In genomic region chr9:129626079-129626943, GRCh38 we compare ENCODE assay signal across 8 cellular contexts. TPM values are rescaled to one million over a fixed set of nuclear protein-coding genes. Genes with fewer than 3 reads are reported as not detected.
DNase-seq lines count a peak whose midpoint lies in the region; ATAC-seq, FAIRE-seq and TF ChIP-seq lines count a peak whose summit lies in the region.

Gene NTMT1, plus strand, starts transcription at chr9:129626163. Its CDS starts 6,541 bp downstream, at chr9:129632704.

- POLR2A ChIA-PET in OCI-LY7 (lab: Charles Lee): interaction anchor here (0.7 to 1.3 kb wide), 9 partner anchors 42 to 598 kb away, joined by 3 to 7 read pairs (median 3); partner anchors contain the start of genes IER5L and SH3GLB2

- CTCF ChIA-PET in OCI-LY7 (lab: Charles Lee; ENCODE audit: unreplicated experiment): no interaction called here

- TF ChIP-seq CTCF in OCI-LY7 (conservative IDR thresholded peaks at IDR 0.05; ENCODE audit: low read length): no peak

- H3K4me1 ChIP-seq in OCI-LY7 (ENCODE audit: insufficient read depth, low read length, poor library complexity, severe bottlenecking): peaks cover 44% of the 10 kb centered on the region

- H2AFZ ChIP-seq in OCI-LY7 (ENCODE audit: low read length): peak within 1 kb of the TSS; percentile 63; the same call in 1 of the 2 replicates

- peak within 1 kb of the TSS; percentile 92 for H3K4me3 ChIP-seq in OCI-LY7 (ENCODE audit: low read depth, low read length, poor library complexity, severe bottlenecking)

- peak; percentile 85 for DNase-seq in Caki2 (ENCODE audit: low read depth)
- DNase-seq in HTR-8/SVneo (ENCODE audit: insufficient read length, low spot score): peak; percentile 68
- DNase-seq in OCI-LY7 (ENCODE audit: low spot score): peak; percentile 90
- DNase-seq in activated T-cell treated with anti-CD3 and anti-CD28 coated beads for 24 hours (ENCODE audit: low read depth): peak; percentile 91
- DNase-seq in epithelial cell of prostate (ENCODE audit: low read depth, low spot score): no peak
- peak; percentile 89 for DNase-seq in mucosa of gallbladder (ENCODE audit: low spot score)
- DNase-seq in stimulated activated CD8-positive, alpha-beta memory T cell treated with anti-CD3 and anti-CD28 coated beads, Interleukin-4, amount 100 ng/mL, for 4 hours (ENCODE audit: low read depth in 2 of 2, low spot score in 1 of 2): peak; percentile 80 to 86

- intact Hi-C loops in OCI-LY7 (cut with micrococcal nuclease; ENCODE audit: unreplicated experiment): loop anchor here (5.0 kb wide), 1 partner anchor 449 kb away; the partner anchor contains the start of gene IER5L

- no peaks in the 10 kb centered on the region for H3K9me2 ChIP-seq in OCI-LY7 (ENCODE audit: insufficient read depth, low read length)

- H4K20me1 ChIP-seq in OCI-LY7 (ENCODE audit: insufficient read depth, low read length): peaks cover 36% of the 10 kb centered on the region

- H3K27ac ChIP-seq in OCI-LY7 (ENCODE audit: low read depth, low read length, poor library complexity, severe bottlenecking) (peak within 1 kb of the TSS; percentile 73), epithelial cell of prostate (peak within 1 kb of the TSS; percentile 66)

- peak within 1 kb of the TSS; percentile 88 for H3K4me2 ChIP-seq in OCI-LY7 (ENCODE audit: low read length)

- peak; percentile 78 for ATAC-seq in GM21360 (IDR thresholded peaks at IDR 0.05; ENCODE audit: unreplicated experiment)

- H3K36me3 ChIP-seq in OCI-LY7 (ENCODE audit: insufficient read depth, low read length): peaks cover 42% of the 10 kb centered on the region

- BruUV-seq in OCI-LY7 (replicated peaks; lab: Mats Ljungman, UMichigan): no TSS peak

- no peaks in the 10 kb centered on the region for H3K9me3 ChIP-seq in OCI-LY7 (ENCODE audit: low read length)

- H3K79me2 ChIP-seq in OCI-LY7 (ENCODE audit: insufficient read depth, low read depth, low read length): peaks cover 52% of the 10 kb centered on the region

- in situ Hi-C loops in Caki2 (cut with HindIII; ENCODE audit: low pct_unique_long_range_greater_than_20kb, low sequenced_read_pairs): no loop called here

- no peak for FAIRE-seq in HTR-8/SVneo (lab: Jason Lieb, UNC)

RNA-seq across cellular contexts. Expression of gene NTMT1, which starts in this region (rescaled TPM):
- 67.2 and 70.5 TPM in 2 replicates for total RNA-seq in Caki2 (2014; rRNA removed; shearing (Covaris generic); ENCODE audit: low replicate concordance)
- 46.6 and 51.9 TPM in 2 replicates for total RNA-seq in OCI-LY7 (2014; rRNA removed; shearing (Covaris generic))
- total RNA-seq in OCI-LY7 (2022) (59.8 and 64.2 TPM in 2 replicates), mucosa of gallbladder (45.1 TPM)
